8 cellular contexts compared by ENCODE assay signal in the genomic region with DNA sequence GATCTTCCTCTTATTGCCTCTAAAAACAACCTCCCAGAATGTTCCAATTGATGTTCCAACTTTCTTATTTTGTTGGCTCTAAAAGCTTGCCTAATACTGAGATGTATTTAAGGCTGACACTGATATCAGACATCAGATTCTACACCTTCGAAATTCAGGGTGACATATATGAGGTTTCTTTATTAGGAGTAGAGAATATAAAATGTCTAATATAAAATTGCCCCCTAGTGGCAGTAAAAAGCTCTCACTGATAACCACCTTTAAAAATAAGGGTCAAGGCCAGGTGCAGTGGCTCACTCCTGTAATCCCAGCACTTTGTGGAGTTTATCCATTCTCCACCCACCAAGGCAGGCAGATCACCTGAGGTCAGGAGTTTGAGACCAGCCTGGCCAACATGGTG.
A peak's percentile ranks its signal among the peaks of the same experiment; 100 is the strongest.
DNase-seq lines count a peak whose midpoint lies in the region; ATAC-seq and TF ChIP-seq lines count a peak whose summit lies in the region.

No MANE protein-coding gene starts in this region.

- no peaks in the 10 kb centered on the region for H3K27me3 ChIP-seq in DND-41 (ENCODE audit: insufficient read depth, low read length, poor library complexity)

- peaks cover 4% of the 10 kb centered on the region for H3K4me1 Mint-ChIP-seq in T-helper 17 cell

- DNase-seq in DND-41: no peak
- peak; percentile 28 for DNase-seq in NCI-H460 (ENCODE audit: extremely low read depth, low read depth)
- DNase-seq in epithelial cell of prostate (ENCODE audit: low read depth, low spot score): peak; percentile 2
- DNase-seq in T-helper 17 cell: no peak
- no peak for DNase-seq in NCI-H2171 treated with DMSO at 0.1 percent for 48 hours (lab: John Stamatoyannopoulos, UW)

- no peaks in the 10 kb centered on the region; the same call in 1 of the 2 replicates for H3K4me1 ChIP-seq in DND-41 (ENCODE audit: insufficient read depth, low read length)

- H3K27me3 Mint-ChIP-seq in T-helper 17 cell: no peaks in the 10 kb centered on the region

- no peak overlapping the region for H2AFZ ChIP-seq in DND-41 (ENCODE audit: low read depth, low read length)

- H3K9me3 ChIP-seq in DND-41 (ENCODE audit: insufficient read depth, low read length, severe bottlenecking) (no peaks in the 10 kb centered on the region), T-helper 17 cell (ENCODE audit: control insufficient read depth, low read length, poor library complexity, severe bottlenecking) (no peaks in the 10 kb centered on the region)

- no peak overlapping the region for H3K4me3 ChIP-seq in DND-41 (ENCODE audit: low read depth in 1 of 2, low read length in 2 of 2)

- ATAC-seq in DND-41 (ENCODE audit: insufficient read depth, low read depth) (peak; percentile 57; the same call in 2 of the 3 replicates), HG02610 (IDR thresholded peaks at IDR 0.05; ENCODE audit: unreplicated experiment) (peak; percentile 56), HG03280 (IDR thresholded peaks at IDR 0.05; ENCODE audit: unreplicated experiment) (no peak), HG02840 (IDR thresholded peaks at IDR 0.05; ENCODE audit: low FRiP score, unreplicated experiment) (no peak), T-helper 17 cell (no peak)

- H3K4me2 ChIP-seq in DND-41 (ENCODE audit: insufficient read depth, low read length): no peak overlapping the region

- no peak overlapping the region for H3K27ac Mint-ChIP-seq in T-helper 17 cell

- H3K79me2 ChIP-seq in DND-41 (ENCODE audit: insufficient read depth, low read length): no peaks in the 10 kb centered on the region

- H3K36me3 Mint-ChIP-seq in T-helper 17 cell (ENCODE audit: low read depth): no peaks in the 10 kb centered on the region

- no peak overlapping the region for H3K4me3 Mint-ChIP-seq in T-helper 17 cell

- peak; percentile 54 for TF ChIP-seq CTCF in DND-41 (IDR thresholded peaks at IDR 0.05; ENCODE audit: borderline replicate concordance, extremely low read depth, low read length, poor library complexity, severe bottlenecking)

- no peaks in the 10 kb centered on the region for H3K36me3 ChIP-seq in DND-41 (ENCODE audit: insufficient read depth, low read length)

- no peak overlapping the region for H3K27ac ChIP-seq in DND-41 (ENCODE audit: low read length)
- no peak overlapping the region for H3K27ac ChIP-seq in epithelial cell of prostate

- no peaks in the 10 kb centered on the region for H4K20me1 ChIP-seq in DND-41 (ENCODE audit: insufficient read depth, low read length)

- H3K9ac ChIP-seq in DND-41 (ENCODE audit: low read depth, low read length): no peak overlapping the region

Comparison
In these comparisons a context has a peak if more than half of its experiments do, and no peak if none do; other contexts are left out.
1. ATAC-seq: peak in DND-41 (single experiment) and HG02610 (single experiment); none in HG03280 (single experiment), HG02840 (single experiment) and T-helper 17 cell (single experiment).
2. DNase-seq: peak in NCI-H460 (single experiment) and epithelial cell of prostate (single experiment); none in DND-41 (single experiment), T-helper 17 cell (0 of 3) and NCI-H2171 treated with DMSO at 0.1 percent for 48 hours (single experiment).